ENCODE assay signal across 1 cellular context in the genomic region with DNA sequence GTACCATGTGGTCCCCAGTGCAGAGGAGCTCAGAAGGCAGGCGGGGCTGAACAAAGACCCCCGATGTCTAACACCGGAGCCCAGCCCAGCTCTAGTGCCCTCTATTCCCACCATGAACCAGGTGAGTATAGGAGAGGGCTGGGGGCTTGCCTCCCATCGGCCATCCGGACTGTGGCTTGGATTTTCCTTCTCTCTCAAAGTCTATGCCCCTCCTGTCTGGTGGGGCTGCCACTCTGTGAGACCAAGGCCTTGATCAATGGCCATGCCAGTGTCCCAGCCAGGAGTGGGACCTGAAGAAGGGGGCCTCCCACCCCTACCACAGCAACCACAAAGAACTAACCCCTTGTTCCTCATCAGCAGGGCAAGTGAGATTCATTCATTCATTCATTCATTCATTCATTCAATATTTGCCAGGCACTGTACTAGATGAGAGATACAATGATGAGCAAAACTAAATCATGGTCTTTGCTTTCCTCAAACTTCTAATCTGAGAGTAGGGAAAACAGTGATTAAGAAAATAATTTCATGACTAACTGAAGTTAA.
TF ChIP-seq lines count a peak whose summit lies in the region.

No MANE protein-coding gene starts in this region.

TF ChIP-seq in K562, 482 proteins besides CTCF, POLR2A, EP300 and RAD21 (continued from another document):
- TF ChIP-seq, protein P1, sequence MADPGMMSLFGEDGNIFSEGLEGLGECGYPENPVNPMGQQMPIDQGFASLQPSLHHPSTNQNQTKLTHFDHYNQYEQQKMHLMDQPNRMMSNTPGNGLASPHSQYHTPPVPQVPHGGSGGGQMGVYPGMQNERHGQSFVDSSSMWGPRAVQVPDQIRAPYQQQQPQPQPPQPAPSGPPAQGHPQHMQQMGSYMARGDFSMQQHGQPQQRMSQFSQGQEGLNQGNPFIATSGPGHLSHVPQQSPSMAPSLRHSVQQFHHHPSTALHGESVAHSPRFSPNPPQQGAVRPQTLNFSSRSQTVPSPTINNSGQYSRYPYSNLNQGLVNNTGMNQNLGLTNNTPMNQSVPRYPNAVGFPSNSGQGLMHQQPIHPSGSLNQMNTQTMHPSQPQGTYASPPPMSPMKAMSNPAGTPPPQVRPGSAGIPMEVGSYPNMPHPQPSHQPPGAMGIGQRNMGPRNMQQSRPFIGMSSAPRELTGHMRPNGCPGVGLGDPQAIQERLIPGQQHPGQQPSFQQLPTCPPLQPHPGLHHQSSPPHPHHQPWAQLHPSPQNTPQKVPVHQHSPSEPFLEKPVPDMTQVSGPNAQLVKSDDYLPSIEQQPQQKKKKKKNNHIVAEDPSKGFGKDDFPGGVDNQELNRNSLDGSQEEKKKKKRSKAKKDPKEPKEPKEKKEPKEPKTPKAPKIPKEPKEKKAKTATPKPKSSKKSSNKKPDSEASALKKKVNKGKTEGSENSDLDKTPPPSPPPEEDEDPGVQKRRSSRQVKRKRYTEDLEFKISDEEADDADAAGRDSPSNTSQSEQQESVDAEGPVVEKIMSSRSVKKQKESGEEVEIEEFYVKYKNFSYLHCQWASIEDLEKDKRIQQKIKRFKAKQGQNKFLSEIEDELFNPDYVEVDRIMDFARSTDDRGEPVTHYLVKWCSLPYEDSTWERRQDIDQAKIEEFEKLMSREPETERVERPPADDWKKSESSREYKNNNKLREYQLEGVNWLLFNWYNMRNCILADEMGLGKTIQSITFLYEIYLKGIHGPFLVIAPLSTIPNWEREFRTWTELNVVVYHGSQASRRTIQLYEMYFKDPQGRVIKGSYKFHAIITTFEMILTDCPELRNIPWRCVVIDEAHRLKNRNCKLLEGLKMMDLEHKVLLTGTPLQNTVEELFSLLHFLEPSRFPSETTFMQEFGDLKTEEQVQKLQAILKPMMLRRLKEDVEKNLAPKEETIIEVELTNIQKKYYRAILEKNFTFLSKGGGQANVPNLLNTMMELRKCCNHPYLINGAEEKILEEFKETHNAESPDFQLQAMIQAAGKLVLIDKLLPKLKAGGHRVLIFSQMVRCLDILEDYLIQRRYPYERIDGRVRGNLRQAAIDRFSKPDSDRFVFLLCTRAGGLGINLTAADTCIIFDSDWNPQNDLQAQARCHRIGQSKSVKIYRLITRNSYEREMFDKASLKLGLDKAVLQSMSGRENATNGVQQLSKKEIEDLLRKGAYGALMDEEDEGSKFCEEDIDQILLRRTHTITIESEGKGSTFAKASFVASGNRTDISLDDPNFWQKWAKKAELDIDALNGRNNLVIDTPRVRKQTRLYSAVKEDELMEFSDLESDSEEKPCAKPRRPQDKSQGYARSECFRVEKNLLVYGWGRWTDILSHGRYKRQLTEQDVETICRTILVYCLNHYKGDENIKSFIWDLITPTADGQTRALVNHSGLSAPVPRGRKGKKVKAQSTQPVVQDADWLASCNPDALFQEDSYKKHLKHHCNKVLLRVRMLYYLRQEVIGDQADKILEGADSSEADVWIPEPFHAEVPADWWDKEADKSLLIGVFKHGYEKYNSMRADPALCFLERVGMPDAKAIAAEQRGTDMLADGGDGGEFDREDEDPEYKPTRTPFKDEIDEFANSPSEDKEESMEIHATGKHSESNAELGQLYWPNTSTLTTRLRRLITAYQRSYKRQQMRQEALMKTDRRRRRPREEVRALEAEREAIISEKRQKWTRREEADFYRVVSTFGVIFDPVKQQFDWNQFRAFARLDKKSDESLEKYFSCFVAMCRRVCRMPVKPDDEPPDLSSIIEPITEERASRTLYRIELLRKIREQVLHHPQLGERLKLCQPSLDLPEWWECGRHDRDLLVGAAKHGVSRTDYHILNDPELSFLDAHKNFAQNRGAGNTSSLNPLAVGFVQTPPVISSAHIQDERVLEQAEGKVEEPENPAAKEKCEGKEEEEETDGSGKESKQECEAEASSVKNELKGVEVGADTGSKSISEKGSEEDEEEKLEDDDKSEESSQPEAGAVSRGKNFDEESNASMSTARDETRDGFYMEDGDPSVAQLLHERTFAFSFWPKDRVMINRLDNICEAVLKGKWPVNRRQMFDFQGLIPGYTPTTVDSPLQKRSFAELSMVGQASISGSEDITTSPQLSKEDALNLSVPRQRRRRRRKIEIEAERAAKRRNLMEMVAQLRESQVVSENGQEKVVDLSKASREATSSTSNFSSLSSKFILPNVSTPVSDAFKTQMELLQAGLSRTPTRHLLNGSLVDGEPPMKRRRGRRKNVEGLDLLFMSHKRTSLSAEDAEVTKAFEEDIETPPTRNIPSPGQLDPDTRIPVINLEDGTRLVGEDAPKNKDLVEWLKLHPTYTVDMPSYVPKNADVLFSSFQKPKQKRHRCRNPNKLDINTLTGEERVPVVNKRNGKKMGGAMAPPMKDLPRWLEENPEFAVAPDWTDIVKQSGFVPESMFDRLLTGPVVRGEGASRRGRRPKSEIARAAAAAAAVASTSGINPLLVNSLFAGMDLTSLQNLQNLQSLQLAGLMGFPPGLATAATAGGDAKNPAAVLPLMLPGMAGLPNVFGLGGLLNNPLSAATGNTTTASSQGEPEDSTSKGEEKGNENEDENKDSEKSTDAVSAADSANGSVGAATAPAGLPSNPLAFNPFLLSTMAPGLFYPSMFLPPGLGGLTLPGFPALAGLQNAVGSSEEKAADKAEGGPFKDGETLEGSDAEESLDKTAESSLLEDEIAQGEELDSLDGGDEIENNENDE (IDR thresholded peaks at IDR 0.05; ENCODE audit: low read depth, low read length), result no peak
- TF ChIP-seq MCM2 (IDR thresholded peaks at IDR 0.05; ENCODE audit: low read depth) (no peak), ZNF24 (IDR thresholded peaks at IDR 0.05) (peak; percentile 95), ZNF444 (CRISPR knock-in tag; IDR thresholded peaks at IDR 0.05) (no peak)
